Comparison of ENCODE assay signal across 18 cellular contexts in the genomic region with DNA sequence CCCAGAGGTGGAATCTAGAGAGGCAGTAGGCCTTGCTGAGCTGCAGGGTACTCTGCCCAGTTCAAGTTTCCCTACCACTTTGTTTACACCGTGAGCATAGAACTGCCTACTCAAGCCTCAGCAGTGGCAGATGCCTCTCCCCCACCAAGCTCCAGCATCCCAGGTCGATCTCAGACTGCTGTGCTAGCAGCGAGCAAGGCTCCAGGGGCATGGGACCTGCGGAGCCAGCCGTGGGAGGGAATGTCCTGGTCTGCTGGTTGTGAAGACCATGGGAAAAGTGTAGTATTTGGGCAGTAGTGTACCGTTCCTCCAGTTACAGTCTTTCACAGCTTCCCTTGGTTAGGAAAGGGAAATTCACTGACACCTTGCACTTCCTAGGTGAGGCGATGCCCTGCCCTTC. TPM values are rescaled to one million over a fixed set of nuclear protein-coding genes. Genes with fewer than 3 reads are reported as not detected.
A peak's percentile ranks its signal among the peaks of the same experiment; 100 is the strongest.
DNase-seq lines count a peak whose midpoint lies in the region; ATAC-seq and TF ChIP-seq lines count a peak whose summit lies in the region.
"Had no signal": no experiment of that assay in that cellular context is flagged by ENCODE, and none has a peak within 500 bp of the region (broad histone marks: within the 10 kb centered on the region; RNA-seq: fewer than 3 reads in every experiment).

No MANE protein-coding gene starts in this region.

- no peaks in the 10 kb centered on the region for H3K36me3 ChIP-seq in neuronal stem cell (replicated peaks in 1 of 2; ENCODE audit: control insufficient read depth in 2 of 2, insufficient read depth in 2 of 2, low read length in 2 of 2)
- H3K36me3 ChIP-seq: BLaER1 had no signal

- no peaks in the 10 kb centered on the region for H3K79me1 ChIP-seq in H9 (ENCODE audit: insufficient read depth, low read depth, low read length, poor library complexity, severe bottlenecking)
- no peaks in the 10 kb centered on the region for H3K79me1 ChIP-seq in neuronal stem cell (ENCODE audit: low read depth, low read length)

- H3K4me3 Mint-ChIP-seq in H9 (no peak overlapping the region), chondrocyte (ENCODE audit: unreplicated experiment) (no peak overlapping the region)
- H3K4me3 Mint-ChIP-seq in activated CD4-positive, alpha-beta T cell treated with anti-CD3 and anti-CD28 coated beads, Interleukin-2, amount 10 ng/mL, durations not matched to agents 7 days and 5 days = no peak overlapping the region
- H3K4me3 Mint-ChIP-seq: B cell; CD4-positive, CD25-positive, alpha-beta regulatory T cell; CD8-positive, alpha-beta T cell had no signal

- no peaks in the 10 kb centered on the region for H3K27me3 ChIP-seq in H9 (ENCODE audit: insufficient read depth, low read length)
- no peaks in the 10 kb centered on the region for H3K27me3 ChIP-seq in neuronal stem cell (ENCODE audit: control insufficient read depth in 3 of 3, insufficient read depth in 3 of 3, low read depth in 1 of 3, low read length in 3 of 3)
- H3K27me3 ChIP-seq: BLaER1 had no signal

- H2AFZ ChIP-seq in H9 (ENCODE audit: low read length) (no peak overlapping the region), neuronal stem cell (ENCODE audit: low read length) (no peak overlapping the region)
- H2AFZ ChIP-seq: GM23248 had no signal

- TF ChIP-seq CTCF in H9 (conservative IDR thresholded peaks at IDR 0.05) = no peak
- no peak for TF ChIP-seq CTCF in chondrocyte (IDR thresholded peaks at IDR 0.05)

- H3K4me3 ChIP-seq in neuronal stem cell (ENCODE audit: low read length in 2 of 2) = peak overlapping the region in 1 of 2 donors; percentile 40
- H3K4me3 ChIP-seq: BLaER1, GM12878, GM23248 had no signal

- H4K8ac ChIP-seq in H9 (replicated peaks; ENCODE audit: insufficient read length, low read depth, low read length) = no peak overlapping the region
- no peak overlapping the region for H4K8ac ChIP-seq in neuronal stem cell (ENCODE audit: low read depth, low read length)

- H4K20me1 ChIP-seq in H9 (ENCODE audit: control insufficient read depth, insufficient read depth, insufficient read length) = no peaks in the 10 kb centered on the region
- H4K20me1 ChIP-seq: BLaER1 had no signal

- H3K23ac ChIP-seq in H9 (ENCODE audit: insufficient read length, low read depth, low read length) (no peak overlapping the region), neuronal stem cell (ENCODE audit: low read depth, low read length, poor library complexity) (no peak overlapping the region)

- H2BK5ac ChIP-seq in H9 (ENCODE audit: insufficient read length, low read length) (no peak overlapping the region), neuronal stem cell (ENCODE audit: low read length) (no peak overlapping the region)

- H3K9me3 ChIP-seq in H9 (ENCODE audit: control insufficient read depth, low read depth, low read length) (no peaks in the 10 kb centered on the region), neuronal stem cell (replicated peaks in 1 of 2; ENCODE audit: control insufficient read depth in 2 of 2, insufficient read depth in 1 of 2, low read depth in 1 of 2, low read length in 2 of 2) (no peaks in the 10 kb centered on the region)

- H3K4me1 ChIP-seq in H9 (ENCODE audit: insufficient read depth, low read length) (no peaks in the 10 kb centered on the region), neuronal stem cell (ENCODE audit: control insufficient read depth in 2 of 2, insufficient read depth in 1 of 2, low read depth in 1 of 2, low read length in 2 of 2) (peaks cover 3 to 8% of the 10 kb centered on the region in 2 donors)
- H3K4me1 ChIP-seq: BLaER1, Caco-2 had no signal

- H4K91ac ChIP-seq in H9 (ENCODE audit: insufficient read length, low read depth, low read length) (no peak overlapping the region), neuronal stem cell (ENCODE audit: low read depth, low read length, poor library complexity) (no peak overlapping the region)

- no peak overlapping the region for H3T11ph ChIP-seq in H9 (ENCODE audit: low read length)

- H3K14ac ChIP-seq in H9 (ENCODE audit: insufficient read depth, low read length) (no peak overlapping the region), neuronal stem cell (ENCODE audit: low read length) (peak overlapping the region; percentile 49)

- H3K18ac ChIP-seq in H9 (ENCODE audit: insufficient read length, low read depth, low read length) (no peak overlapping the region), neuronal stem cell (ENCODE audit: low read length) (no peak overlapping the region)

- peak overlapping the region; percentile 53 for H4K5ac ChIP-seq in H9 (ENCODE audit: insufficient read length, low read depth, low read length)

- no peak overlapping the region for H3K56ac ChIP-seq in H9 (ENCODE audit: insufficient read length, low read depth, low read length)

- H2BK120ac ChIP-seq in H9 (ENCODE audit: low read depth, low read length, poor library complexity, severe bottlenecking) (no peak overlapping the region), neuronal stem cell (ENCODE audit: low read depth, low read length) (no peak overlapping the region)

- H3K23me2 ChIP-seq in H9 (ENCODE audit: insufficient read length, low read depth, low read length, poor library complexity, severe bottlenecking) = no peaks in the 10 kb centered on the region

- ATAC-seq in GM21576 (IDR thresholded peaks at IDR 0.05; ENCODE audit: unreplicated experiment) = no peak
- ATAC-seq: CD8-positive, alpha-beta T cell; GM12878 had no signal

- CTCF ChIA-PET in activated CD4-positive, alpha-beta T cell treated with anti-CD3 and anti-CD28 coated beads, Interleukin-2, amount 10 ng/mL, durations not matched to agents 7 days and 5 days (lab: Charles Lee) = no interaction called here

- POLR2A ChIA-PET in activated CD4-positive, alpha-beta T cell treated with anti-CD3 and anti-CD28 coated beads, Interleukin-2, amount 10 ng/mL, durations not matched to agents 7 days and 5 days (lab: Charles Lee) = no interaction called here

- H2BK12ac ChIP-seq in H9 (ENCODE audit: insufficient read length, low read depth, low read length) = no peak overlapping the region
- H2BK12ac ChIP-seq in neuronal stem cell (ENCODE audit: low read length) = no peak overlapping the region

- H3K27me3 Mint-ChIP-seq in H9 (ENCODE audit: low read depth) = no peaks in the 10 kb centered on the region
- no peaks in the 10 kb centered on the region for H3K27me3 Mint-ChIP-seq in chondrocyte (ENCODE audit: low read depth)
- no peaks in the 10 kb centered on the region for H3K27me3 Mint-ChIP-seq in activated CD4-positive, alpha-beta T cell treated with anti-CD3 and anti-CD28 coated beads, Interleukin-2, amount 10 ng/mL, durations not matched to agents 7 days and 5 days
- H3K27me3 Mint-ChIP-seq: B cell; CD4-positive, CD25-positive, alpha-beta regulatory T cell had no signal

- H3K4ac ChIP-seq in H9 (ENCODE audit: low read depth, low read length) (no peak overlapping the region), neuronal stem cell (ENCODE audit: low read length) (no peak overlapping the region)

- H3K4me1 Mint-ChIP-seq in H9 (no peaks in the 10 kb centered on the region), chondrocyte (ENCODE audit: low read depth) (no peaks in the 10 kb centered on the region)
- H3K4me1 Mint-ChIP-seq in activated CD4-positive, alpha-beta T cell treated with anti-CD3 and anti-CD28 coated beads, Interleukin-2, amount 10 ng/mL, durations not matched to agents 7 days and 5 days = no peaks in the 10 kb centered on the region
- H3K4me1 Mint-ChIP-seq: B cell; CD4-positive, CD25-positive, alpha-beta regulatory T cell had no signal

- H3K36me3 Mint-ChIP-seq in H9 (ENCODE audit: insufficient read depth in 1 of 3, low read depth in 3 of 3) (peaks cover 0 to 13% (median 3%) of the 10 kb centered on the region in 3 experiments; a peak in 4 of 7 replicates), chondrocyte (ENCODE audit: low read depth) (peaks cover 13% of the 10 kb centered on the region)
- H3K36me3 Mint-ChIP-seq in activated CD4-positive, alpha-beta T cell treated with anti-CD3 and anti-CD28 coated beads, Interleukin-2, amount 10 ng/mL, durations not matched to agents 7 days and 5 days (ENCODE audit: low read depth) = no peaks in the 10 kb centered on the region
- H3K36me3 Mint-ChIP-seq: CD4-positive, CD25-positive, alpha-beta regulatory T cell; CD8-positive, alpha-beta T cell had no signal

- H2AK5ac ChIP-seq in H9 (ENCODE audit: insufficient read length, low read length) (no peak overlapping the region), neuronal stem cell (ENCODE audit: low read depth, low read length) (no peak overlapping the region)

- H3K4me2 ChIP-seq in H9 (ENCODE audit: insufficient read depth, insufficient read length, low read length) = no peak overlapping the region
- no peak overlapping the region for H3K4me2 ChIP-seq in neuronal stem cell (ENCODE audit: insufficient read depth, low read length, poor library complexity, severe bottlenecking)
- H3K4me2 ChIP-seq: BLaER1 had no signal

- no peaks in the 10 kb centered on the region for H3K79me2 ChIP-seq in H9 (ENCODE audit: insufficient read depth, low read length)

- no peak overlapping the region for H2BK20ac ChIP-seq in H9 (ENCODE audit: low read depth, low read length, poor library complexity, severe bottlenecking)

- peaks cover 7 to 9% of the 10 kb centered on the region in 2 experiments; a peak in 4 of 5 replicates for H3K9me3 Mint-ChIP-seq in H9
- H3K9me3 Mint-ChIP-seq in chondrocyte (ENCODE audit: low read depth) = peaks cover 30% of the 10 kb centered on the region
- H3K9me3 Mint-ChIP-seq in activated CD4-positive, alpha-beta T cell treated with anti-CD3 and anti-CD28 coated beads, Interleukin-2, amount 10 ng/mL, durations not matched to agents 7 days and 5 days = no peaks in the 10 kb centered on the region

- DNase-seq in H9 (no peak), chondrocyte (ENCODE audit: low spot score) (peak; percentile 73), neuronal stem cell (ENCODE audit: low spot score) (no peak), GOT3 (lab: John Stamatoyannopoulos, UW) (no peak)
- DNase-seq in activated CD4-positive, alpha-beta T cell treated with anti-CD3 and anti-CD28 coated beads, Interleukin-2, amount 10 ng/mL, durations not matched to agents 7 days and 5 days = no peak
- DNase-seq: Caco-2; CD4-positive, CD25-positive, alpha-beta regulatory T cell; CD8-positive, alpha-beta T cell; DMS153; DND-41; GM23248; HCEC 1CT had no signal

- H3K27ac Mint-ChIP-seq in H9 (no peak overlapping the region), chondrocyte (ENCODE audit: unreplicated experiment) (no peak overlapping the region)
- H3K27ac Mint-ChIP-seq in activated CD4-positive, alpha-beta T cell treated with anti-CD3 and anti-CD28 coated beads, Interleukin-2, amount 10 ng/mL, durations not matched to agents 7 days and 5 days = no peak overlapping the region
- H3K27ac Mint-ChIP-seq: B cell; CD4-positive, CD25-positive, alpha-beta regulatory T cell; CD8-positive, alpha-beta T cell had no signal

- no CpG with 5 or more reads among the region's 7 CpGs for WGBS in H9 (ENCODE audit: extremely low coverage, insufficient read length, low lambda C conversion rate)
- WGBS in neuronal stem cell (ENCODE audit: extremely low coverage in 2 of 2, insufficient read length in 2 of 2, insufficient replicate concordance in 1 of 2), 2 donors = no CpG with 5 or more reads among the region's 7 CpGs

- H3K9ac ChIP-seq in H9 (ENCODE audit: extremely low read depth, insufficient read length, low read length) (no peak overlapping the region), neuronal stem cell (ENCODE audit: low read depth, low read length, poor library complexity) (no peak overlapping the region)
- H3K9ac ChIP-seq: BLaER1, GM23248 had no signal

- H2BK15ac ChIP-seq in H9 (ENCODE audit: low read depth, low read length) (no peak overlapping the region), neuronal stem cell (ENCODE audit: low read length) (no peak overlapping the region)

- no peak overlapping the region for H3K27ac ChIP-seq in H9 (ENCODE audit: insufficient read length, low read depth, low read length)
- no peak overlapping the region for H3K27ac ChIP-seq in neuronal stem cell (replicated peaks; ENCODE audit: low read length)
- H3K27ac ChIP-seq: 22Rv1, BLaER1, C4-2B, GM23248 had no signal

RNA-seq across cellular contexts. Expression of a gene that starts 50.6 kb away (rescaled TPM):
- total RNA-seq in H9 (2021) (1.8 and 2.4 TPM in 2 replicates), chondrocyte (1.7 to 6.6 TPM (median 4.5 TPM) in 3 replicates)
- polyA plus RNA-seq in neuronal stem cell (2013, experiment 1 of 2) = 1.2 TPM
- 2.2 TPM for polyA plus RNA-seq in neuronal stem cell (2013, experiment 2 of 2)
- total RNA-seq in activated CD4-positive, alpha-beta T cell treated with anti-CD3 and anti-CD28 coated beads, Interleukin-2, amount 10 ng/mL, durations not matched to agents 7 days and 5 days = under 1 TPM; 0.17 TPM
- total RNA-seq: GM23248 had no signal
- polyA plus RNA-seq: GM23248 had no signal
